In the genomic region with DNA sequence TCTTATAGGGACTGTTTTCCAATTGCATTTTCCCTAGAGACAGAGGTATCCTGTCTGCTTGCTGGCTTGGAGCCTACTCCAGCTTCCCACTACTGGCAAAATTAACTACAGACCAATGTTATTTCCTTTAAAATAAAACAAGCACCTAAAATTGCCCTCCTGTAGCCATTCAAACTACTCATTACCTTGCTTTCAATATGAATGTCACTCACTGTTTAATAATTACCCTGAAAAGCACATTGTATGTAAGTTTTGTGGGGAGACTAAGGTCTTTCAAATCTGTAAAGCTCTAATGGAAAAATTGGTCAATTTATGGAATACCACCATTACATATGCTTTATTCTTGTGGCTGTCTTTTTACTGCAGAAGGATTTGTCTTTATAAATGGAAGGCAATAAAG, we compare ENCODE assay signal across 9 cellular contexts.
DNase-seq lines count a peak whose midpoint lies in the region; ATAC-seq and FAIRE-seq lines count a peak whose summit lies in the region.
"Had no signal": no experiment of that assay in that cellular context is flagged by ENCODE, and none has a peak within 500 bp of the region (broad histone marks: within the 10 kb centered on the region; RNA-seq: fewer than 3 reads in every experiment).

No MANE protein-coding gene starts in this region.

- peaks cover 85% of the 10 kb centered on the region for H3K4me1 Mint-ChIP-seq in activated naive CD8-positive, alpha-beta T cell treated with anti-CD3 and anti-CD28 coated beads for 36 hours

- FAIRE-seq in GM18507 (lab: Jason Lieb, UNC): peak; percentile 81

- H3K9me3 Mint-ChIP-seq in activated naive CD8-positive, alpha-beta T cell treated with anti-CD3 and anti-CD28 coated beads for 36 hours: peaks cover 10% of the 10 kb centered on the region

- H3K27ac Mint-ChIP-seq in activated naive CD8-positive, alpha-beta T cell treated with anti-CD3 and anti-CD28 coated beads for 36 hours: peak overlapping the region; percentile 34

- H3K4me3 Mint-ChIP-seq in activated naive CD8-positive, alpha-beta T cell treated with anti-CD3 and anti-CD28 coated beads for 36 hours: no peak overlapping the region

- DNase-seq in GM18507 (ENCODE audit: extremely low spot score, insufficient read length, low read depth) (no peak), mucosa of gallbladder (ENCODE audit: low spot score) (no peak)
- no peak for DNase-seq in activated naive CD8-positive, alpha-beta T cell treated with anti-CD3 and anti-CD28 coated beads for 36 hours
- no peak for DNase-seq in effector CD8-positive, alpha-beta T cell (lab: John Stamatoyannopoulos, UW)
- DNase-seq: NCI-H510A, Right ventricle myocardium superior had no signal

- ATAC-seq in GM19452 (IDR thresholded peaks at IDR 0.05; ENCODE audit: unreplicated experiment) (peak; percentile 33), HG03342 (IDR thresholded peaks at IDR 0.05; ENCODE audit: unreplicated experiment) (peak; percentile 36), HG02610 (IDR thresholded peaks at IDR 0.05; ENCODE audit: unreplicated experiment) (no peak)

- H3K27me3 Mint-ChIP-seq in activated naive CD8-positive, alpha-beta T cell treated with anti-CD3 and anti-CD28 coated beads for 36 hours: no peaks in the 10 kb centered on the region

- H3K36me3 Mint-ChIP-seq in activated naive CD8-positive, alpha-beta T cell treated with anti-CD3 and anti-CD28 coated beads for 36 hours: peaks cover 56% of the 10 kb centered on the region
